8 cellular contexts compared by ENCODE assay signal in the genomic region with DNA sequence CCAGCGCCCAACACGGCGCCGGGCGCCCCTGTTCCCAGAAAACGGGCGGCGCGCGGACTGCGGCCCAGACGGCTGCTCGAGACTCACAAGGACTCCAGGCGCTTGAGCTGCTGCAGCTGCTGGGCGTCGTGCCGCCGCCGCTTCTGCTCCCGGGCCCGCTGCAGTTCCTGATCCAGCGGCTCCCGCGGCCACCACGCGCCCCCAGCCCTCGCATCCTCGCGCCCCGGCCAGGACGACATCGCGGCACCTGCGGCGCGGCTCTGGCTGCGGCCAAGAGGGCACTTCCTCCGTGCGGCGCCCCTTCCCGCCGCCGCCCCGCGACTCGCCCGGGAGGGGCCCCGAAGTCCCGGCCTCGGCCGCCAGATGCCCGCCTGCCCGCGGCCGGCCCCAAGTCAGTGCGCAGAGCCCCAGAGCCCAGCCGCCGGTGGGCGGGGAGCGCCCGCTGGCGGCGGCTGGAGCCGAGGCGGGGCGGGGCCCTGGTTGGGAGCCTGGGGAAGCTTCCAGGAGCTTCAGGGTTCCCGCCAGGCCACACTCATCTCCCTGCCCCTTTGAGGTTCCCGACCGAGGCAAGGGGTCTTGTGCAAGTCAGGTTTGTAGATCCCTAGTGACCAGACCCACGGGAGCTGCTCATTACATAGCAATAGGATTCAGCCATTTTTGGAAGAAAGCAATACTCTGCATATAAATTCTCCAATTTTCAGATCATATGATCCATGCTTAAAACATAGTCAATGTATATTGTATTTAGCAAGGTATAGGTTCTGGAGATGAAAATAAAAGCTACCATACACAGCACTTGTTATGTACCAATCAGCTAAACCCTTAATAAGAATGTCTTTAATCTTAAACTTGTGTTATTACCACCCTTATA. TPM values are rescaled to one million over a fixed set of nuclear protein-coding genes. Genes with fewer than 3 reads are reported as not detected.
DNase-seq lines count a peak whose midpoint lies in the region; ATAC-seq and TF ChIP-seq lines count a peak whose summit lies in the region.

No MANE protein-coding gene starts in this region.

- peak overlapping the region; percentile 52 for H3K4me2 ChIP-seq in OCI-LY1 (ENCODE audit: low read length)

- ATAC-seq in GM19468 (IDR thresholded peaks at IDR 0.05; ENCODE audit: extremely low read depth, unreplicated experiment): peak; percentile 62

- no peaks in the 10 kb centered on the region for H3F3A ChIP-seq in OCI-LY1 (ENCODE audit: insufficient read depth, low read length)

- TF ChIP-seq CTCF in HL-60 (IDR thresholded peaks at IDR 0.05; ENCODE audit: insufficient read depth, low read length) (peak; percentile 10), OCI-LY1 (IDR thresholded peaks at IDR 0.05; ENCODE audit: low read length) (peak; percentile 39; the same call in 1 of the 2 replicates)

- DNase-seq in Caki2 (ENCODE audit: low read depth) (peak; percentile 88), HL-60 (ENCODE audit: low read depth in 1 of 2, low spot score in 1 of 2) (peak; percentile 48 to 76)
- peak; percentile 77 for DNase-seq in activated T-cell treated with anti-CD3 and anti-CD28 coated beads, Interleukin-2, amount 50 U/mL, for 1 hour
- DNase-seq in stimulated activated CD8-positive, alpha-beta memory T cell treated with anti-CD3 and anti-CD28 coated beads, Interleukin-7, amount 100 ng/mL, for 24 hours (ENCODE audit: low read depth): peak; percentile 32

- peak overlapping the region; percentile 53 for H3K4me3 ChIP-seq in HL-60 (replicated peaks; ENCODE audit: insufficient read depth, low read length)
- H3K4me3 ChIP-seq in OCI-LY1 (ENCODE audit: low read depth, low read length, poor library complexity, severe bottlenecking): peak overlapping the region; percentile 49
- H3K4me3 ChIP-seq in esophagus (ENCODE audit: low read depth in 1 of 2, low read length in 2 of 2): peak overlapping the region; percentile 71 to 92
- H3K4me3 ChIP-seq in mucosa of stomach (ENCODE audit: low read length): peak overlapping the region; percentile 53

- H3K4me1 ChIP-seq in OCI-LY1 (ENCODE audit: insufficient read depth, low read length, severe bottlenecking) (no peaks in the 10 kb centered on the region), esophagus (ENCODE audit: control insufficient read depth in 2 of 2, insufficient read depth in 2 of 2, low read length in 1 of 2) (no peaks in the 10 kb centered on the region), mucosa of stomach (ENCODE audit: control insufficient read depth, insufficient read depth, low read length) (no peaks in the 10 kb centered on the region)

- H2AFZ ChIP-seq in OCI-LY1 (ENCODE audit: low read length): no peak overlapping the region

- H3K27me3 ChIP-seq in HL-60 (ENCODE audit: insufficient read depth, poor library complexity, severe bottlenecking): no peaks in the 10 kb centered on the region
- peaks cover 7% of the 10 kb centered on the region; the same call in 1 of the 2 replicates for H3K27me3 ChIP-seq in OCI-LY1 (ENCODE audit: insufficient read depth, low read length)
- no peaks in the 10 kb centered on the region for H3K27me3 ChIP-seq in esophagus (ENCODE audit: control insufficient read depth in 1 of 2, insufficient read depth in 2 of 2, low read length in 2 of 2)
- no peaks in the 10 kb centered on the region for H3K27me3 ChIP-seq in mucosa of stomach (ENCODE audit: control insufficient read depth, insufficient read depth, low read length)

- WGBS in esophagus, 2 donors: 1% methylated on average over 66 to 70 of the region's 70 CpGs

- H3K36me3 ChIP-seq in OCI-LY1 (ENCODE audit: insufficient read depth, low read length) (no peaks in the 10 kb centered on the region; the same call in 1 of the 2 replicates), esophagus (ENCODE audit: control insufficient read depth in 2 of 2, insufficient read depth in 2 of 2, low read length in 1 of 2) (peaks cover 0 to 4% of the 10 kb centered on the region in 2 donors), mucosa of stomach (ENCODE audit: control insufficient read depth, insufficient read depth, low read length) (no peaks in the 10 kb centered on the region)

- H3K9ac ChIP-seq in OCI-LY1 (ENCODE audit: low read length): no peak overlapping the region
- H3K9ac ChIP-seq in mucosa of stomach (ENCODE audit: low read length): peak overlapping the region; percentile 82

- H4K20me1 ChIP-seq in OCI-LY1 (ENCODE audit: insufficient read depth, low read length): no peaks in the 10 kb centered on the region

- H3K9me2 ChIP-seq in OCI-LY1 (ENCODE audit: low read depth, low read length): no peaks in the 10 kb centered on the region

- in situ Hi-C loops in Caki2 (cut with HindIII; ENCODE audit: low pct_unique_long_range_greater_than_20kb, low sequenced_read_pairs): no loop called here

- H3K27ac ChIP-seq in HL-60 (replicated peaks) (peak overlapping the region; percentile 86), OCI-LY1 (ENCODE audit: low read depth, low read length, poor library complexity, severe bottlenecking) (no peak overlapping the region), esophagus (ENCODE audit: low read depth in 2 of 2, low read length in 1 of 2) (peak overlapping the region; percentile 92 to 98)

- H3K9me3 ChIP-seq in OCI-LY1 (ENCODE audit: low read length) (peaks cover 13% of the 10 kb centered on the region), esophagus (ENCODE audit: control insufficient read depth in 2 of 2, insufficient read depth in 1 of 2, low read depth in 1 of 2, low read length in 1 of 2) (no peaks in the 10 kb centered on the region), mucosa of stomach (ENCODE audit: control insufficient read depth, low read length) (no peaks in the 10 kb centered on the region)

- H3K79me2 ChIP-seq in OCI-LY1 (ENCODE audit: insufficient read depth, low read length): no peaks in the 10 kb centered on the region

RNA-seq across cellular contexts. Expression of a gene that starts 14.2 kb away (rescaled TPM):
- 298 and 315 TPM in 2 replicates for total RNA-seq in Caki2 (2014; rRNA removed; shearing (Covaris generic); ENCODE audit: low replicate concordance)
- polyA plus RNA-seq in esophagus: 10 to 100 TPM; 15.8 to 22.6 TPM

RNA-seq across cellular contexts. Expression of a gene that starts 51.5 kb away (rescaled TPM):
- total RNA-seq in Caki2 (2014; rRNA removed; shearing (Covaris generic); ENCODE audit: low replicate concordance): 27.3 and 29.6 TPM in 2 replicates
- 10 to 100 TPM; 12.1 to 12.5 TPM for polyA plus RNA-seq in esophagus

Comparison
In these comparisons a context has a peak if more than half of its experiments do, and no peak if none do; other contexts are left out.
1. DNase-seq: peak in every context shown above with its lines; median percentile 88 in Caki2; 77 in activated T-cell treated with anti-CD3 and anti-CD28 coated beads, Interleukin-2, amount 50 U/mL, for 1 hour; 62 in HL-60; 32 in stimulated activated CD8-positive, alpha-beta memory T cell treated with anti-CD3 and anti-CD28 coated beads, Interleukin-7, amount 100 ng/mL, for 24 hours.